14 cellular contexts compared by ENCODE assay signal in genomic region chr7:28808786-28809533, GRCh38.
DNase-seq lines count a peak whose midpoint lies in the region; ATAC-seq, FAIRE-seq and TF ChIP-seq lines count a peak whose summit lies in the region.
"Had no signal": no experiment of that assay in that cellular context is flagged by ENCODE, and none has a peak within 500 bp of the region (broad histone marks: within the 10 kb centered on the region; RNA-seq: fewer than 3 reads in every experiment).

No MANE protein-coding gene starts in this region.

- H3K4me3 Mint-ChIP-seq in WTC11, result no peak overlapping the region
- H3K4me3 Mint-ChIP-seq: activated naive CD8-positive, alpha-beta T cell treated with anti-CD3 and anti-CD28 coated beads, Interleukin-2, amount 10 ng/mL, durations not matched to agents 7 days and 5 days; naive thymus-derived CD8-positive, alpha-beta T cell had no signal

- TF ChIP-seq EP300 in HepG2 (IDR thresholded peaks at IDR 0.05; ENCODE audit: low read depth in 2 of 2, low read length in 2 of 2) (no peak), HepG2 (CRISPR knock-in tag; IDR thresholded peaks at IDR 0.05; ENCODE audit: borderline replicate concordance) (no peak)

- H3K4me3 ChIP-seq in HepG2 (replicated peaks in 1 of 3; ENCODE audit: insufficient read depth in 1 of 3, low read depth in 2 of 3, low read length in 3 of 3), result no peak overlapping the region
- H3K4me3 ChIP-seq: gastrocnemius medialis had no signal

- H3K9ac ChIP-seq in HepG2 (ENCODE audit: insufficient read depth, low read depth, low read length), result no peak overlapping the region

- no peak overlapping the region for H3K27ac Mint-ChIP-seq in WTC11
- H3K27ac Mint-ChIP-seq: activated naive CD8-positive, alpha-beta T cell treated with anti-CD3 and anti-CD28 coated beads, Interleukin-2, amount 10 ng/mL, durations not matched to agents 7 days and 5 days; naive thymus-derived CD8-positive, alpha-beta T cell had no signal

- no peaks in the 10 kb centered on the region for H3K36me3 ChIP-seq in HepG2 (replicated peaks in 1 of 2; ENCODE audit: control insufficient read depth in 1 of 2, insufficient read depth in 2 of 2, low read length in 2 of 2)

- CTCF ChIA-PET in WTC11 (lab: Charles Lee) (interaction anchor here (0.6 to 1.6 kb wide), 5 partner anchors 8 to 619 kb away, joined by 3 to 4 read pairs (median 3); no protein-coding TSS in a partner anchor), HepG2 (lab: Yijun Ruan, JAX; ENCODE audit: low intra/inter-chr PET ratio, low total read pairs) (no interaction called here)

- in situ Hi-C loops in Caki2 (cut with HindIII; ENCODE audit: low pct_unique_long_range_greater_than_20kb, low sequenced_read_pairs) (no loop called here), HepG2 (cut with HindIII; ENCODE audit: extremely low pct_ligation_motif_present, low pct_unique_long_range_greater_than_20kb) (no loop called here)

- no peaks in the 10 kb centered on the region for H3K36me3 Mint-ChIP-seq in WTC11
- H3K36me3 Mint-ChIP-seq: activated naive CD8-positive, alpha-beta T cell treated with anti-CD3 and anti-CD28 coated beads, Interleukin-2, amount 10 ng/mL, durations not matched to agents 7 days and 5 days; naive thymus-derived CD8-positive, alpha-beta T cell had no signal

- no peak overlapping the region for H3K4me2 ChIP-seq in HepG2 (ENCODE audit: low read depth, low read length)

- POLR2A ChIA-PET in WTC11 (lab: Charles Lee) (no interaction called here), HepG2 (lab: Yijun Ruan, JAX) (no interaction called here)

- no peaks in the 10 kb centered on the region for H3K9me3 ChIP-seq in HepG2 (ENCODE audit: low read length)
- H3K9me3 ChIP-seq: gastrocnemius medialis had no signal

- H2AFZ ChIP-seq in HepG2 (ENCODE audit: low read length), result no peak overlapping the region

- no peak overlapping the region for H3K27ac ChIP-seq in HepG2 (ENCODE audit: extremely low read length, insufficient read depth, low read length)
- H3K27ac ChIP-seq: gastrocnemius medialis, HL-60, VCaP had no signal

- H3K27me3 Mint-ChIP-seq in WTC11 (ENCODE audit: low read depth), result no peaks in the 10 kb centered on the region
- H3K27me3 Mint-ChIP-seq: activated naive CD8-positive, alpha-beta T cell treated with anti-CD3 and anti-CD28 coated beads, Interleukin-2, amount 10 ng/mL, durations not matched to agents 7 days and 5 days had no signal

- no peaks in the 10 kb centered on the region for H3K79me2 ChIP-seq in HepG2 (ENCODE audit: insufficient read depth, low read length)

- intact Hi-C loops in HepG2 (cut with micrococcal nuclease; ENCODE audit: unreplicated experiment), result no loop called here

- H4K20me1 ChIP-seq in HepG2 (ENCODE audit: insufficient read depth, low read length), result no peaks in the 10 kb centered on the region

- 0 out of 5 replicates have a peak, but pooled peaks cover 2 to 7% of the 10 kb centered on the region in 2 experiments for H3K27me3 ChIP-seq in HepG2 (ENCODE audit: control insufficient read depth in 1 of 2, insufficient read depth in 2 of 2, low read length in 2 of 2)
- H3K27me3 ChIP-seq: gastrocnemius medialis had no signal

- DNase-seq in Caki2 (ENCODE audit: low read depth), result peak; percentile 25
- peak; percentile 11 for DNase-seq in HCEC 1CT
- peak; percentile 72 for DNase-seq in WTC11 (ENCODE audit: low spot score)
- DNase-seq in HepG2 (ENCODE audit: low spot score), result no peak
- DNase-seq in hepatic stellate cell (ENCODE audit: low spot score), result no peak
- DNase-seq: activated naive CD8-positive, alpha-beta T cell treated with anti-CD3 and anti-CD28 coated beads, Interleukin-2, amount 10 ng/mL, durations not matched to agents 7 days and 5 days; gastrocnemius medialis; naive thymus-derived CD8-positive, alpha-beta T cell; NCI-H446 treated with DMSO at 0.1 percent for 48 hours had no signal

- 52% methylated on average over 21 of the region's 23 CpGs for WGBS in HepG2 (ENCODE audit: low lambda C conversion rate)

- BruUV-seq in HepG2 (replicated peaks; lab: Mats Ljungman, UMichigan), result no TSS peak

- no peak for FAIRE-seq in HepG2 (lab: Jason Lieb, UNC)

- no peak for TF ChIP-seq RAD21 in HepG2 (CRISPR knock-in tag; IDR thresholded peaks at IDR 0.05)

- no peak for TF ChIP-seq POLR2A in HepG2 (IDR thresholded peaks at IDR 0.05; ENCODE audit: insufficient read depth in 1 of 2, low read depth in 2 of 2, low read length in 2 of 2)

- H3K4me1 Mint-ChIP-seq in WTC11, result peaks cover 5% of the 10 kb centered on the region
- H3K4me1 Mint-ChIP-seq: naive thymus-derived CD8-positive, alpha-beta T cell had no signal

- peak; percentile 91 for ATAC-seq in WTC11
- ATAC-seq in HepG2, result peak; percentile 35; the same call in 1 of the 3 replicates
- no peak for ATAC-seq in GM18870 (IDR thresholded peaks at IDR 0.05; ENCODE audit: unreplicated experiment)
- no peak for ATAC-seq in GM18517 (IDR thresholded peaks at IDR 0.05; ENCODE audit: unreplicated experiment)
- ATAC-seq in HG02973 (IDR thresholded peaks at IDR 0.05; ENCODE audit: unreplicated experiment), result no peak
- ATAC-seq: gastrocnemius medialis; naive thymus-derived CD8-positive, alpha-beta T cell had no signal

- no peaks in the 10 kb centered on the region for H3K9me3 Mint-ChIP-seq in WTC11
- H3K9me3 Mint-ChIP-seq: activated naive CD8-positive, alpha-beta T cell treated with anti-CD3 and anti-CD28 coated beads, Interleukin-2, amount 10 ng/mL, durations not matched to agents 7 days and 5 days; naive thymus-derived CD8-positive, alpha-beta T cell had no signal

- no peaks in the 10 kb centered on the region for H3K4me1 ChIP-seq in HepG2 (ENCODE audit: insufficient read depth, low read length)

- TF ChIP-seq CTCF in WTC11 (IDR thresholded peaks at IDR 0.05), result no peak
- 0 out of 2 replicates have a peak, but pooled peaks have one; percentile 7 for TF ChIP-seq CTCF in HepG2 (CRISPR knock-in tag; IDR thresholded peaks at IDR 0.05)

TF ChIP-seq in WTC11, 78 proteins besides CTCF, POLR2A, EP300 and RAD21:
- peak; percentile 49; the same call in 1 of the 2 replicates for TF ChIP-seq ZNF423 (CRISPR knock-in tag; IDR thresholded peaks at IDR 0.05)
- TF ChIP-seq ZNF425 (CRISPR knock-in tag; conservative IDR thresholded peaks at IDR 0.05), result no peak
- peak; percentile 50; the same call in 1 of the 2 replicates for TF ChIP-seq ZBTB21 (CRISPR knock-in tag; IDR thresholded peaks at IDR 0.05; ENCODE audit: borderline replicate concordance)

TF ChIP-seq in HepG2, 621 proteins besides CTCF, POLR2A, EP300 and RAD21 (continues in another document):
- TF ChIP-seq ZNF850 (CRISPR knock-in tag; conservative IDR thresholded peaks at IDR 0.05), result no peak
- TF ChIP-seq TFDP1 (CRISPR knock-in tag; IDR thresholded peaks at IDR 0.05; ENCODE audit: borderline replicate concordance), result no peak
- no peak for TF ChIP-seq GPBP1L1 (CRISPR knock-in tag; IDR thresholded peaks at IDR 0.05)
- no peak for TF ChIP-seq ZNF543 (CRISPR knock-in tag; IDR thresholded peaks at IDR 0.05)
- TF ChIP-seq GPN1 (CRISPR knock-in tag; IDR thresholded peaks at IDR 0.05; ENCODE audit: borderline replicate concordance), result no peak
- no peak for TF ChIP-seq MLXIP (CRISPR knock-in tag; IDR thresholded peaks at IDR 0.05; ENCODE audit: borderline replicate concordance)
- TF ChIP-seq ZNF703 (CRISPR knock-in tag; IDR thresholded peaks at IDR 0.05; ENCODE audit: borderline replicate concordance), result no peak
- no peak for TF ChIP-seq POLR2AphosphoS5 (IDR thresholded peaks at IDR 0.05; ENCODE audit: low read depth, low read length)
- TF ChIP-seq JUNB (CRISPR knock-in tag; IDR thresholded peaks at IDR 0.05; ENCODE audit: borderline replicate concordance), result no peak
- no peak for TF ChIP-seq MYC (CRISPR knock-in tag; IDR thresholded peaks at IDR 0.05; ENCODE audit: borderline replicate concordance)
- TF ChIP-seq NAIF1 (CRISPR knock-in tag; IDR thresholded peaks at IDR 0.05; ENCODE audit: borderline replicate concordance), result no peak

Comparison
In these comparisons a context has a peak if more than half of its experiments do, and no peak if none do; other contexts are left out.
1. DNase-seq: peak in Caki2 (single experiment), HCEC 1CT (single experiment) and WTC11 (single experiment); none in HepG2 (single experiment) and hepatic stellate cell (single experiment).
2. ATAC-seq: peak in WTC11 (single experiment) and HepG2 (single experiment); none in GM18870 (single experiment), GM18517 (single experiment) and HG02973 (single experiment).